In the genomic region with DNA sequence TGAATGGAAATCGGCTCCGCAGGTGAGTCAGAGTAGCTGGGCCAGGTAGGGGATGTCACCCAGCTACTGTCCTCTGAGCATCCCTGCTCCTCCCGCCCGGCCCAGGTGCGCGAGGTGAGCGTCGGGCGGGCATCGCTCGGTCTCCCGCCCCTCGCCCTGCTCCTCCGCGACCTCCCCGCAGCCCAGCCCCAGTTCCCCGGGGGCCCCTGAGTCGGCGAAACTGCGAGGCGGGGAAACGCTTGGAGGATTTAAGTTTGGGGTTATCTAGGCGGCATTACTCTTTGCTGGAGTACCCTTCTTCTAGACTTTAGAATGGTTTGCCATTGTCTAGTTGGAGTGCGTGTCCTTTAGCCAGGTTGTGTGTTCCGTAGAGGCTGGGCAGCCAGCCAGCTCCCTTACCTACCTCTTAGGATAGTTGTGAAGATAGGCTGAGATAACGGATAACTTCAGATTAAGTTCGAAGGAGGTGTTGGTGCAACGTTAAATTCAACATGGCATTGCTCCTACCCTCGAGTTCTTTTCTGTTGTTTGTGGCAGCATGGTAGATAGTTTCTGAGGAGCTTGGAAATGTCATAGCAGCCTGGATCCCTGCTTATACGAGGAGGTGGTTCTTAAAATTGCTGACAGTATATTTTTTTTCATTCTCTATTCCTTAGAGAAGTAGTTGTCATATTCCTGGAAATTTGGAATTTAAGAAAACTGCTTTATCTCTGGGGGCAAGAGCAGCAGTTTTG, we compare ENCODE assay signal across 8 cellular contexts. TPM values are rescaled to one million over a fixed set of nuclear protein-coding genes. Genes with fewer than 3 reads are reported as not detected.
DNase-seq lines count a peak whose midpoint lies in the region; ATAC-seq, FAIRE-seq and TF ChIP-seq lines count a peak whose summit lies in the region.

No MANE protein-coding gene starts in this region.

- FAIRE-seq in GM12878 (lab: Jason Lieb, UNC), result no peak
- no peak for FAIRE-seq in GM12892 (lab: Jason Lieb, UNC)

- H3K4me1 Mint-ChIP-seq in immature natural killer cell, result peaks cover 32 to 54% of the 10 kb centered on the region in 2 donors

- intact Hi-C loops in GM12878 (cut with micrococcal nuclease; ENCODE audit: unreplicated experiment), result loop anchor here (2.0 kb wide), 2 partner anchors 49 to 157 kb away; a partner anchor contains a TSS
- intact Hi-C loops in stomach (cut with DNase I; ENCODE audit: low total_unique reads), result no loop called here

- WGBS in GM12878 (ENCODE audit: insufficient coverage, insufficient replicate concordance, low lambda C conversion rate, missing lambda C conversion rate), result 3% methylated on average over 21 of the region's 30 CpGs
- WGBS in stomach, 5 donors, result 0 to 1% (median 1%) methylated on average over 25 to 30 of the region's 30 CpGs

- H3K9me3 Mint-ChIP-seq in immature natural killer cell, result no peaks in the 10 kb centered on the region

- no peak for TF ChIP-seq RAD21 in GM12878 (IDR thresholded peaks at IDR 0.05; ENCODE audit: insufficient read depth, low read depth, low read length)

- H3K4me1 ChIP-seq in GM12878 (ENCODE audit: control insufficient read depth, insufficient read depth, low read length) (peaks cover 8% of the 10 kb centered on the region), stomach (peaks cover 0 to 60% (median 40%) of the 10 kb centered on the region in 4 donors)

- peak overlapping the region; percentile 97 for H3K4me3 ChIP-seq in GM12878
- peak overlapping the region; percentile 71 to 95 (median 86) for H3K4me3 ChIP-seq in stomach

- no TSS peak for BruUV-seq in GM12878 (replicated peaks; lab: Mats Ljungman, UMichigan)

- TF ChIP-seq POLR2A in GM12878 (IDR thresholded peaks at IDR 0.05; ENCODE audit: low read depth, low read length) (no peak), stomach (IDR thresholded peaks at IDR 0.05) (no peak), GM12892 (IDR thresholded peaks at IDR 0.05; ENCODE audit: low read depth, low read length) (no peak)

- in situ Hi-C loops in G401 (cut with HindIII; ENCODE audit: low sequenced_read_pairs), result no loop called here
- in situ Hi-C loops in GM12878 (cut with MboI), result no loop called here

- H3K9me3 ChIP-seq in GM12878 (replicated peaks; ENCODE audit: control insufficient read depth, insufficient read depth, low read length) (no peaks in the 10 kb centered on the region), stomach (no peaks in the 10 kb centered on the region)

- TF ChIP-seq EP300 in GM12878 (IDR thresholded peaks at IDR 0.05; ENCODE audit: borderline replicate concordance in 1 of 2, control insufficient read depth in 1 of 2, low read depth in 2 of 2, low read length in 2 of 2) (no peak), stomach (IDR thresholded peaks at IDR 0.05) (no peak)

- peak; percentile 40 for ATAC-seq in GM12878
- no peak for ATAC-seq in GM21576 (IDR thresholded peaks at IDR 0.05; ENCODE audit: unreplicated experiment)

- H3K27me3 ChIP-seq in GM12878 (replicated peaks in 1 of 2; ENCODE audit: control insufficient read depth in 2 of 2, insufficient read depth in 2 of 2, low read length in 1 of 2) (no peaks in the 10 kb centered on the region), stomach (no peaks in the 10 kb centered on the region)

- CTCF ChIA-PET in GM12878 (lab: Yijun Ruan, JAX), result interaction anchor here (1.1 to 1.3 kb wide), 4 partner anchors 44 to 95 kb away, joined by 3 read pairs; a partner anchor contains a TSS

- H3K4me2 ChIP-seq in GM12878 (ENCODE audit: control insufficient read depth, insufficient read depth), result peak overlapping the region; percentile 97

- peak overlapping the region; percentile 92 to 97 (median 95) for H3K27ac Mint-ChIP-seq in immature natural killer cell

- no peaks in the 10 kb centered on the region for H3K36me3 Mint-ChIP-seq in immature natural killer cell

- H2AFZ ChIP-seq in GM12878 (ENCODE audit: control insufficient read depth, low read depth, low read length), result peak overlapping the region; percentile 91

- DNase-seq in G401 (ENCODE audit: low spot score), result peak; percentile 40
- peak; percentile 5 for DNase-seq in H4 (ENCODE audit: low spot score)
- peak; percentile 46 for DNase-seq in NCI-H1105 treated with DMSO at 0.1 percent for 48 hours (lab: John Stamatoyannopoulos, UW)
- DNase-seq in GM12878 (ENCODE audit: low read depth, low spot score), result no peak
- no peak for DNase-seq in immature natural killer cell
- DNase-seq in stomach, result peak; percentile 40
- no peak for DNase-seq in GM12892 (ENCODE audit: insufficient read length)

- no peaks in the 10 kb centered on the region for H3K36me3 ChIP-seq in GM12878 (ENCODE audit: control insufficient read depth in 2 of 2, insufficient read depth in 2 of 2, low read length in 1 of 2)
- H3K36me3 ChIP-seq in stomach, result no peaks in the 10 kb centered on the region

- POLR2A ChIA-PET in GM12878 (lab: Charles Lee), result interaction anchor here (0.5 to 1.6 kb wide), 10 partner anchors 13 to 293 kb away, joined by 3 to 7 read pairs (median 4); a partner anchor contains a TSS

- H3K4me3 Mint-ChIP-seq in immature natural killer cell, result peak overlapping the region; percentile 88 to 97 (median 95)

- peaks cover 46% of the 10 kb centered on the region for H3K79me2 ChIP-seq in GM12878 (ENCODE audit: control insufficient read depth, insufficient read depth, low read length)

- peak overlapping the region; percentile 88 for H3K9ac ChIP-seq in GM12878 (ENCODE audit: control insufficient read depth, insufficient read depth, low read length)

- SMC1A ChIA-PET in GM12878 (lab: Charles Lee; ENCODE audit: uncharacterized antibody, unreplicated experiment), result interaction anchor here (0.6 to 2.5 kb wide), 5 partner anchors 10 to 92 kb away, joined by 3 to 12 read pairs (median 5); a partner anchor contains a TSS

- RAD21 ChIA-PET in GM12878 (lab: Charles Lee; ENCODE audit: unreplicated experiment), result interaction anchor here (0.7 to 2.3 kb wide), 5 partner anchors 9 to 89 kb away, joined by 3 to 6 read pairs (median 3); a partner anchor contains a TSS

- H3K27me3 Mint-ChIP-seq in immature natural killer cell (ENCODE audit: low read depth in 3 of 3), result peaks cover 8 to 11% (median 9%) of the 10 kb centered on the region in 3 donors

- no peaks in the 10 kb centered on the region for H4K20me1 ChIP-seq in GM12878 (ENCODE audit: control insufficient read depth, insufficient read depth)

- H3K27ac ChIP-seq in GM12878 (ENCODE audit: control insufficient read depth, insufficient read depth) (peak overlapping the region; percentile 78), stomach (peak overlapping the region; percentile 94 to 99 (median 98))

- TF ChIP-seq CTCF in GM12878 (IDR thresholded peaks at IDR 0.05 in 2 of 3, conservative IDR thresholded peaks at IDR 0.05 in 1 of 3; ENCODE audit: control insufficient read depth in 2 of 3, extremely low read depth in 1 of 3, insufficient read depth in 1 of 3, low read depth in 3 of 3, low read length in 3 of 3) (no peak), stomach (IDR thresholded peaks at IDR 0.05) (no peak)

TF ChIP-seq in GM12878, 131 proteins besides CTCF, POLR2A, EP300 and RAD21 (continues in another document):
- TF ChIP-seq RFX5 (IDR thresholded peaks at IDR 0.05; ENCODE audit: low read depth, low read length) (no peak), HCFC1 (IDR thresholded peaks at IDR 0.05; ENCODE audit: low read length) (no peak)

RNA-seq across cellular contexts. Expression of a gene that starts 0.7 kb away (rescaled TPM):
- 10.5 and 36.9 TPM in 2 replicates for total RNA-seq in G401 (2014; rRNA removed; shearing (Covaris generic))
- 8.1 and 8.9 TPM in 2 replicates for total RNA-seq in H4 (2014; rRNA removed; shearing (Covaris generic))
- total RNA-seq in GM12878 (2013; cell fraction: nucleolus; rRNA removed), result 90.9 and 91.0 TPM in 2 replicates
- 8.5 and 11.5 TPM in 2 replicates for total RNA-seq in GM12878 (2014; rRNA removed)
- 10.0 and 11.8 TPM in 2 replicates for total RNA-seq in GM12878 (2014; rRNA removed; fragmentation: Illumina TruSeq; extraction: Trizol)
- 16.1 and 17.6 TPM in 2 replicates for total RNA-seq in GM12878 (2021)
- polyA plus RNA-seq in GM12878 (2011; ENCODE audit: low read depth), result 9.6 TPM
- polyA plus RNA-seq in GM12878 (2011; rRNA removed), result 26.7 and 35.2 TPM in 2 replicates
- polyA plus RNA-seq in GM12878 (2011; cell fraction: cytosol; rRNA removed), result 18.6 and 23.9 TPM in 2 replicates
- 30.5 and 30.8 TPM in 2 replicates for polyA plus RNA-seq in GM12878 (2011; cell fraction: nucleus; rRNA removed)
- polyA plus RNA-seq in GM12878 (2012), result 5.8 and 8.9 TPM in 2 replicates
- 11.6 and 12.3 TPM in 2 replicates for polyA plus RNA-seq in GM12878 (2014; fragmentation: Illumina TruSeq; extraction: Trizol)
- 1 to 10 TPM; 3.9 to 4.2 TPM for polyA plus RNA-seq in GM12878 (2014; fragmentation: Nextera tagmentation; extraction: Ambion mirVana)
- 10.3 and 12.8 TPM in 2 replicates for polyA plus RNA-seq in GM12878 (2014; rRNA removed)
- polyA plus RNA-seq in GM12878 (2016; fragmentation: Nextera tagmentation; extraction: Ambion mirVana), result 10 to 100 TPM; 17.2 to 18.6 TPM
- 44.2 and 61.5 TPM in 2 replicates for polyA minus RNA-seq in GM12878 (2011; rRNA and poly(A)+ RNA removed)
- 8.6 and 17.7 TPM in 2 replicates for polyA minus RNA-seq in GM12878 (2011; cell fraction: cytosol; rRNA and poly(A)+ RNA removed)
- polyA minus RNA-seq in GM12878 (2011; cell fraction: nucleus; rRNA and poly(A)+ RNA removed), result 23.8 and 38.1 TPM in 2 replicates
- 10 to 100 TPM in 1 of 3 donors, 1 to 10 TPM in 2; 6.9 to 12.8 (median 9.3) TPM for polyA plus RNA-seq in immature natural killer cell
- total RNA-seq in stomach, result 10 to 100 TPM; 11.9 to 33.8 (median 13.9) TPM
- 1 to 10 TPM; 1.9 to 2.3 (median 2.2) TPM for polyA plus RNA-seq in stomach
- 7.1 TPM for polyA plus RNA-seq in GM12892 (2012; ENCODE audit: missing spikeins)

RNA-seq across cellular contexts. Expression of a gene that starts 48.6 kb away (rescaled TPM):
- total RNA-seq in G401 (2014; rRNA removed; shearing (Covaris generic)), result 6.7 and 11.2 TPM in 2 replicates
- 5.8 and 5.9 TPM in 2 replicates for total RNA-seq in H4 (2014; rRNA removed; shearing (Covaris generic))
- 30.6 and 31.0 TPM in 2 replicates for total RNA-seq in GM12878 (2013; cell fraction: nucleolus; rRNA removed)
- total RNA-seq in GM12878 (2014; rRNA removed), result 7.0 and 7.8 TPM in 2 replicates
- total RNA-seq in GM12878 (2014; rRNA removed; fragmentation: Illumina TruSeq; extraction: Trizol), result 7.8 TPM in 2 replicates
- 24.0 and 24.2 TPM in 2 replicates for total RNA-seq in GM12878 (2021)
- polyA plus RNA-seq in GM12878 (2011; ENCODE audit: low read depth), result 6.3 TPM
- polyA plus RNA-seq in GM12878 (2011; rRNA removed), result 8.2 and 14.5 TPM in 2 replicates
- 17.2 and 18.7 TPM in 2 replicates for polyA plus RNA-seq in GM12878 (2011; cell fraction: cytosol; rRNA removed)
- 18.9 and 20.4 TPM in 2 replicates for polyA plus RNA-seq in GM12878 (2011; cell fraction: nucleus; rRNA removed)
- polyA plus RNA-seq in GM12878 (2012), result 8.1 and 9.4 TPM in 2 replicates
- 9.7 and 11.8 TPM in 2 replicates for polyA plus RNA-seq in GM12878 (2014; fragmentation: Illumina TruSeq; extraction: Trizol)
- 1 to 10 TPM; 1.8 to 3.3 TPM for polyA plus RNA-seq in GM12878 (2014; fragmentation: Nextera tagmentation; extraction: Ambion mirVana)
- polyA plus RNA-seq in GM12878 (2014; rRNA removed), result 9.8 and 10.2 TPM in 2 replicates
- polyA plus RNA-seq in GM12878 (2016; fragmentation: Nextera tagmentation; extraction: Ambion mirVana), result 1 to 10 TPM; 7.7 to 8.4 TPM
- 36.6 and 47.7 TPM in 2 replicates for polyA minus RNA-seq in GM12878 (2011; rRNA and poly(A)+ RNA removed)
- 15.0 and 21.2 TPM in 2 replicates for polyA minus RNA-seq in GM12878 (2011; cell fraction: cytosol; rRNA and poly(A)+ RNA removed)
- polyA minus RNA-seq in GM12878 (2011; cell fraction: nucleus; rRNA and poly(A)+ RNA removed), result 7.6 and 12.0 TPM in 2 replicates
- polyA plus RNA-seq in immature natural killer cell, result 1 to 10 TPM; 6.3 to 9.9 (median 7.0) TPM
- total RNA-seq in stomach, result 10 to 100 TPM in 4 of 5 donors, 1 to 10 TPM in 1; 8.0 to 20.3 (median 12.3) TPM
- polyA plus RNA-seq in stomach, result 1 to 10 TPM; 2.2 to 3.7 (median 3.4) TPM
- polyA plus RNA-seq in GM12892 (2012; ENCODE audit: missing spikeins), result 8.0 TPM

Comparison
In these comparisons a context has a peak if more than half of its experiments do, and no peak if none do; other contexts are left out.
1. DNase-seq: peak in G401 (single experiment), H4 (single experiment), NCI-H1105 treated with DMSO at 0.1 percent for 48 hours (single experiment) and stomach (single experiment); none in GM12878 (single experiment), immature natural killer cell (0 of 3) and GM12892 (single experiment).